Comparison of ENCODE assay signal across 19 cellular contexts in the genomic region with DNA sequence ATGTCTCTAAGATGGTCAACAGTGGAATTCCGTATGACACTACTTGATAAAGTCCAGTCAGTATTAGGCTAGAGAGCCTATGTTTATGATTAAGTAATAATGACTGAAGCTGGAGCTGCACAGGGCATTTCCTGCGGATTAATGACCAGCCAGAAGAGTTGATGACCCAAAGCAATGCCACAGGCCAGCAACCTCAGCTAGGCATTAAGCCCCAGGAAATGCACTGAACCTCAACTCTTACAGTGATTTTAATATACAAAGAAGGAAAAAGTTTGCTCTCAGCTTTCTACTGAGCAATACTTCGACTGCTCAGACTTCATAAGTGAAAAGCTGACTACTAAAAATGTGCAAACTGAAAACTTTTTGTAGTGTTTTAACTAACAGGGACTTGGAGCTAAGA. TPM values are rescaled to one million over a fixed set of nuclear protein-coding genes. Genes with fewer than 3 reads are reported as not detected.
DNase-seq lines count a peak whose midpoint lies in the region; ATAC-seq and TF ChIP-seq lines count a peak whose summit lies in the region.
"Had no signal": no experiment of that assay in that cellular context is flagged by ENCODE, and none has a peak within 500 bp of the region (broad histone marks: within the 10 kb centered on the region; RNA-seq: fewer than 3 reads in every experiment).

No MANE protein-coding gene starts in this region.

- TF ChIP-seq CTCF in natural killer cell (IDR thresholded peaks at IDR 0.05), result no peak
- no peak for TF ChIP-seq CTCF in brain (conservative IDR thresholded peaks at IDR 0.05)
- no peak for TF ChIP-seq CTCF in kidney epithelial cell (IDR thresholded peaks at IDR 0.05; ENCODE audit: insufficient read depth, low read length, poor library complexity, severe bottlenecking)
- TF ChIP-seq CTCF in type B pancreatic cell (conservative IDR thresholded peaks at IDR 0.05), result no peak

- H3K27ac Mint-ChIP-seq in natural killer cell (no peak overlapping the region), brain (peak overlapping the region in 1 of 5 experiments; percentile 15), type B pancreatic cell (peak overlapping the region; percentile 90)
- no peak overlapping the region for H3K27ac Mint-ChIP-seq in natural killer cell treated with Interleukin-12 subunit alpha and Interleukin-12 subunit beta and Interleukin-15 and Interleukin-18, amount 100 ng/mL, for 72 hours
- H3K27ac Mint-ChIP-seq: activated T-cell treated with anti-CD3 and anti-CD28 coated beads, Interleukin-2, amount 50 U/mL, for 72 hours; naive thymus-derived CD8-positive, alpha-beta T cell had no signal

- H3K27me3 ChIP-seq in kidney epithelial cell (ENCODE audit: control insufficient read depth, insufficient read depth, low read length), result no peaks in the 10 kb centered on the region

- no peaks in the 10 kb centered on the region for H3K36me3 Mint-ChIP-seq in natural killer cell
- H3K36me3 Mint-ChIP-seq in natural killer cell treated with Interleukin-12 subunit alpha and Interleukin-12 subunit beta and Interleukin-15 and Interleukin-18, amount 100 ng/mL, for 72 hours, result no peaks in the 10 kb centered on the region
- peaks cover 4% of the 10 kb centered on the region for H3K36me3 Mint-ChIP-seq in brain
- peaks cover 34% of the 10 kb centered on the region for H3K36me3 Mint-ChIP-seq in type B pancreatic cell

- H3K4me1 Mint-ChIP-seq in natural killer cell (peaks cover 44 to 52% of the 10 kb centered on the region in 2 donors), brain (peaks cover 73% of the 10 kb centered on the region), type B pancreatic cell (ENCODE audit: unreplicated experiment) (peaks cover 63% of the 10 kb centered on the region)
- peaks cover 18 to 29% of the 10 kb centered on the region in 2 donors for H3K4me1 Mint-ChIP-seq in natural killer cell treated with Interleukin-12 subunit alpha and Interleukin-12 subunit beta and Interleukin-15 and Interleukin-18, amount 100 ng/mL, for 72 hours (ENCODE audit: low read depth in 2 of 2)

- no peak for DNase-seq in natural killer cell
- DNase-seq in natural killer cell treated with Interleukin-12 subunit alpha and Interleukin-12 subunit beta and Interleukin-15 and Interleukin-18, amount 100 ng/mL, for 72 hours (ENCODE audit: low spot score), result no peak
- no peak for DNase-seq in kidney epithelial cell (ENCODE audit: low read depth)
- no peak for DNase-seq in type B pancreatic cell (ENCODE audit: extremely low spot score, unreplicated experiment)
- no peak for DNase-seq in activated CD4-positive, alpha-beta T cell treated with anti-CD3 and anti-CD28 coated beads for 48 hours
- DNase-seq in NCI-H1436 (lab: John Stamatoyannopoulos, UW), result no peak
- DNase-seq: activated CD4-positive, alpha-beta T cell treated with anti-CD3 and anti-CD28 coated beads, Interleukin-2, amount 50 U/mL, for 1 hour; activated T-cell treated with anti-CD3 and anti-CD28 coated beads, Interleukin-2, amount 50 U/mL, for 72 hours; central memory CD4-positive, alpha-beta T cell; KBM-7; naive thymus-derived CD8-positive, alpha-beta T cell; NCI-H146; NCI-H446 treated with DMSO at 0.1 percent for 48 hours; RPMI8226; stimulated activated CD4-positive, alpha-beta T cell treated with anti-CD3 and anti-CD28 coated beads, Interleukin-4, amount 100 ng/mL, for 24 hours; trophoblast cell had no signal

- H3K4me3 ChIP-seq in kidney epithelial cell (ENCODE audit: low read depth, low read length), result peak overlapping the region; percentile 25

- H3K9me3 Mint-ChIP-seq in natural killer cell (no peaks in the 10 kb centered on the region), brain (no peaks in the 10 kb centered on the region), type B pancreatic cell (no peaks in the 10 kb centered on the region)
- H3K9me3 Mint-ChIP-seq in natural killer cell treated with Interleukin-12 subunit alpha and Interleukin-12 subunit beta and Interleukin-15 and Interleukin-18, amount 100 ng/mL, for 72 hours, result no peaks in the 10 kb centered on the region
- H3K9me3 Mint-ChIP-seq: activated T-cell treated with anti-CD3 and anti-CD28 coated beads, Interleukin-2, amount 50 U/mL, for 72 hours had no signal

- H3K36me3 ChIP-seq in kidney epithelial cell (ENCODE audit: control insufficient read depth, insufficient read depth, low read length), result peaks cover 2% of the 10 kb centered on the region

- intact Hi-C loops in natural killer cell (cut with micrococcal nuclease), result no loop called here

- no peak for ATAC-seq in natural killer cell
- no peak for ATAC-seq in natural killer cell treated with Interleukin-12 subunit alpha and Interleukin-12 subunit beta and Interleukin-15 and Interleukin-18, amount 100 ng/mL, for 72 hours
- ATAC-seq in HG02678 (IDR thresholded peaks at IDR 0.05; ENCODE audit: unreplicated experiment), result no peak
- ATAC-seq: activated T-cell treated with anti-CD3 and anti-CD28 coated beads, Interleukin-2, amount 50 U/mL, for 72 hours; naive thymus-derived CD8-positive, alpha-beta T cell; sciatic nerve had no signal

- H3K4me3 Mint-ChIP-seq in natural killer cell, result peak overlapping the region; percentile 26
- no peak overlapping the region for H3K4me3 Mint-ChIP-seq in natural killer cell treated with Interleukin-12 subunit alpha and Interleukin-12 subunit beta and Interleukin-15 and Interleukin-18, amount 100 ng/mL, for 72 hours
- peak overlapping the region; percentile 84 to 93 (median 92) for H3K4me3 Mint-ChIP-seq in brain
- H3K4me3 Mint-ChIP-seq in type B pancreatic cell, result peak overlapping the region; percentile 95

- H3K27me3 Mint-ChIP-seq in natural killer cell (ENCODE audit: low read depth in 2 of 2), result no peaks in the 10 kb centered on the region
- H3K27me3 Mint-ChIP-seq in natural killer cell treated with Interleukin-12 subunit alpha and Interleukin-12 subunit beta and Interleukin-15 and Interleukin-18, amount 100 ng/mL, for 72 hours, result no peaks in the 10 kb centered on the region
- peaks cover 13% of the 10 kb centered on the region for H3K27me3 Mint-ChIP-seq in brain
- H3K27me3 Mint-ChIP-seq in type B pancreatic cell, result no peaks in the 10 kb centered on the region

RNA-seq across cellular contexts. Expression of a gene that starts 3.9 kb away (rescaled TPM):
- 1 to 10 TPM; 3.8 to 5.8 (median 5.7) TPM for total RNA-seq in natural killer cell
- 1 to 10 TPM; 4.0 to 4.5 TPM for total RNA-seq in natural killer cell treated with Interleukin-12 subunit alpha and Interleukin-12 subunit beta and Interleukin-15 and Interleukin-18, amount 100 ng/mL, for 72 hours
- 27.6 TPM for polyA plus RNA-seq in brain (ENCODE audit: insufficient read depth, low read depth, low replicate concordance)
- total RNA-seq in kidney epithelial cell, result 30.5 and 32.9 TPM in 2 replicates
- 83.8 and 163 TPM in 2 replicates for total RNA-seq in type B pancreatic cell (ENCODE audit: low replicate concordance)
